In the genomic region with DNA sequence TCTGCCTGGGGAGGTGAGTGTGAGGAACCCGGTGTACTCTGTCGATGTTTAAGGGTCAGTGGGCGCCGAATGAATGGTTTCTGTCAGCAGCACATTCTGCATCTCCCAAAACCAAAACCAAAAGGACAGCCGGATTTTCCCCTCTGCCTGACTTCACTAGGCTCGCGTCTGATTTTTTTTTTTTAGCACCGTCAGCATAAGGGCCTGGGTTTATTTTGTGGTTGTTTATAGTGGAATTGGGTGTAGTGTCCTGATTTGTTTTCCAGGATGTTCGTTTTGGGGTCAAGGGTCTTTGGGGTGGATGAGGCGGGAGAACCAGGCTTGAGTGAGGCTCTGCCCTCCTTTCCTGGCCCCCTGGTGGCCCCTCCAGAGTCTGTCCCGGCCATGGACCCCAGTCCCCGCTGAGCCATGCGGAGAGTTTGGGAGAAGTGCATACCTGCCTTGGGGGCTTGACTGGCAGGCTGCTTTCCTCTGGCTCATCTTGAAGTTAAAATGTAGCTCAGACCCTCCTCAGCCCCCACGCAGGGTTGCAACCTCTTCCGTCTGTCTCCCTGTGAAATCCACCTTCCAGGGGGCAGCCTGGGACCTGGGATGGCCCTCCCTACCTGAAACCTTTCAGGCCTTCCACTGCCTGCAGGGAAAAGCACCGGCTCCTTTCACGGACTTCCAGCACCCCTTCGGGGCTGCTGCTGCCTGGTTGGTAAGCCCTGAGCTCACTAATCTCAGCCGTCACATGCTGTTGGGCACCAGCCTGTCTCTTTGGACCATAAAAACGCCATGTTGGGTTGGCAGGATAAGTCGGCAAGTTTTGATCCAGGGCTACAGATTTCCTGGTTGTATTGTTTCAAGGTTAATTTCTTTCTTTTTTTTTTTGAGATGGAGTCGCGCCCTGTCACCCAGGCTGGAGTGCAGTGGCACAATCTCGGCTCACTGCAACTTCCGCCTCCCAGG, we compare ENCODE assay signal across 1 cellular context.
TF ChIP-seq lines count a peak whose summit lies in the region.

No MANE protein-coding gene starts in this region.

TF ChIP-seq in HCT116, 20 proteins besides CTCF, POLR2A, EP300 and RAD21 (continued from another document):
- TF ChIP-seq, protein P1, sequence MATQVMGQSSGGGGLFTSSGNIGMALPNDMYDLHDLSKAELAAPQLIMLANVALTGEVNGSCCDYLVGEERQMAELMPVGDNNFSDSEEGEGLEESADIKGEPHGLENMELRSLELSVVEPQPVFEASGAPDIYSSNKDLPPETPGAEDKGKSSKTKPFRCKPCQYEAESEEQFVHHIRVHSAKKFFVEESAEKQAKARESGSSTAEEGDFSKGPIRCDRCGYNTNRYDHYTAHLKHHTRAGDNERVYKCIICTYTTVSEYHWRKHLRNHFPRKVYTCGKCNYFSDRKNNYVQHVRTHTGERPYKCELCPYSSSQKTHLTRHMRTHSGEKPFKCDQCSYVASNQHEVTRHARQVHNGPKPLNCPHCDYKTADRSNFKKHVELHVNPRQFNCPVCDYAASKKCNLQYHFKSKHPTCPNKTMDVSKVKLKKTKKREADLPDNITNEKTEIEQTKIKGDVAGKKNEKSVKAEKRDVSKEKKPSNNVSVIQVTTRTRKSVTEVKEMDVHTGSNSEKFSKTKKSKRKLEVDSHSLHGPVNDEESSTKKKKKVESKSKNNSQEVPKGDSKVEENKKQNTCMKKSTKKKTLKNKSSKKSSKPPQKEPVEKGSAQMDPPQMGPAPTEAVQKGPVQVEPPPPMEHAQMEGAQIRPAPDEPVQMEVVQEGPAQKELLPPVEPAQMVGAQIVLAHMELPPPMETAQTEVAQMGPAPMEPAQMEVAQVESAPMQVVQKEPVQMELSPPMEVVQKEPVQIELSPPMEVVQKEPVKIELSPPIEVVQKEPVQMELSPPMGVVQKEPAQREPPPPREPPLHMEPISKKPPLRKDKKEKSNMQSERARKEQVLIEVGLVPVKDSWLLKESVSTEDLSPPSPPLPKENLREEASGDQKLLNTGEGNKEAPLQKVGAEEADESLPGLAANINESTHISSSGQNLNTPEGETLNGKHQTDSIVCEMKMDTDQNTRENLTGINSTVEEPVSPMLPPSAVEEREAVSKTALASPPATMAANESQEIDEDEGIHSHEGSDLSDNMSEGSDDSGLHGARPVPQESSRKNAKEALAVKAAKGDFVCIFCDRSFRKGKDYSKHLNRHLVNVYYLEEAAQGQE (IDR thresholded peaks at IDR 0.05; ENCODE audit: low read depth) = no peak
- TF ChIP-seq EZH2 (IDR thresholded peaks at IDR 0.05) (no peak), EGR1 (IDR thresholded peaks at IDR 0.05; ENCODE audit: low read depth) (no peak), EZH2phosphoT487 (IDR thresholded peaks at IDR 0.05; ENCODE audit: borderline replicate concordance) (no peak), ZBTB33 (IDR thresholded peaks at IDR 0.05; ENCODE audit: extremely low read depth, insufficient replicate concordance, low read length) (no peak), FOSL1 (IDR thresholded peaks at IDR 0.05; ENCODE audit: low read depth) (no peak), ZNF274 (IDR thresholded peaks at IDR 0.05; ENCODE audit: low read depth, low read length) (no peak), SP1 (IDR thresholded peaks at IDR 0.05; ENCODE audit: low read depth) (no peak), CBX3 (IDR thresholded peaks at IDR 0.05; ENCODE audit: low read depth) (no peak), SIN3A (IDR thresholded peaks at IDR 0.05; ENCODE audit: low read depth) (no peak), CEBPB (IDR thresholded peaks at IDR 0.05; ENCODE audit: low read depth) (no peak), TCF7L2 (IDR thresholded peaks at IDR 0.05; ENCODE audit: borderline replicate concordance, extremely low read depth, insufficient read depth, insufficient read length) (no peak)
- TF ChIP-seq, protein P2, sequence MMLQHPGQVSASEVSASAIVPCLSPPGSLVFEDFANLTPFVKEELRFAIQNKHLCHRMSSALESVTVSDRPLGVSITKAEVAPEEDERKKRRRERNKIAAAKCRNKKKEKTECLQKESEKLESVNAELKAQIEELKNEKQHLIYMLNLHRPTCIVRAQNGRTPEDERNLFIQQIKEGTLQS (IDR thresholded peaks at IDR 0.05) = no peak
- TF ChIP-seq, protein P3, sequence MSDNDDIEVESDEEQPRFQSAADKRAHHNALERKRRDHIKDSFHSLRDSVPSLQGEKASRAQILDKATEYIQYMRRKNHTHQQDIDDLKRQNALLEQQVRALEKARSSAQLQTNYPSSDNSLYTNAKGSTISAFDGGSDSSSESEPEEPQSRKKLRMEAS (IDR thresholded peaks at IDR 0.05) = no peak
